23 cellular contexts compared by ENCODE assay signal in the genomic region with DNA sequence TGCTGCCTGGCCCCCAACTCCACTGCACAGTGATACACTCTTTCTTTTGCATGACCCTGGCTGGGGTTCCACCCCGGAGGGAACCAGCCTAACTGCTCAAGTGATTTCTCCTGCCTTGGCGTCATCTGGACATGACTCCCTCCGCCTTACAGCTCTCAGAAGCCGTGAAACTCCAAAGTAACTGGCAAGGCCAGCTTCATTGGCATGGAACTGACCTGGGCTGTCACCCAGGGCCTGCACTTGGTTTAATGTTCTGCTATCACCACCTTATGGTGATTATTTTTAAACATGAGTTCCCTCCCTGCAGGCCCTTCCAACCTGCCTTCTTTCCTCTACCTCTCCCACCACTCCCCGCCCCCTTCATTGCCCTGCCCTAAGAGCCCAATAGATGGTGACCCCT.
DNase-seq lines count a peak whose midpoint lies in the region; ATAC-seq, FAIRE-seq and TF ChIP-seq lines count a peak whose summit lies in the region.
"Had no signal": no experiment of that assay in that cellular context is flagged by ENCODE, and none has a peak within 500 bp of the region (broad histone marks: within the 10 kb centered on the region; RNA-seq: fewer than 3 reads in every experiment).

No MANE protein-coding gene starts in this region.

- no peak overlapping the region for H2AFZ ChIP-seq in trophoblast cell (ENCODE audit: insufficient read depth, low read length, poor library complexity)

- no peak overlapping the region for H4K12ac ChIP-seq in trophoblast cell (ENCODE audit: low read depth, low read length)

- H3K18ac ChIP-seq in trophoblast cell (ENCODE audit: low read length), result no peak overlapping the region

- no peak overlapping the region for H3K9ac ChIP-seq in trophoblast cell (ENCODE audit: low read length)

- ATAC-seq in Right ventricle myocardium superior (ENCODE audit: poor library complexity) (peak; percentile 89), heart right ventricle (peak; percentile 50 to 89 (median 80))

- DNase-seq in Right ventricle myocardium superior, result peak; percentile 71
- DNase-seq in right atrium auricular region (ENCODE audit: low spot score), result no peak
- peak; percentile 39 to 44 for DNase-seq in heart right ventricle
- DNase-seq in suprapubic skin (ENCODE audit: low spot score in 2 of 2), result peak; percentile 19 to 55
- DNase-seq in trophoblast cell, result no peak
- no peak for DNase-seq in H54 (ENCODE audit: insufficient read length, low spot score)
- DNase-seq in NCI-H1417 (lab: John Stamatoyannopoulos, UW), result no peak
- DNase-seq: 8988T, DND-41, HFFc6, Kasumi-1, MM.1S, NCI-H1092 treated with DMSO at 0.1 percent for 48 hours, NCI-H1694, NCI-H2107, NCI-H2227 treated with DMSO at 0.1 percent for 48 hours, NCI-H526 treated with DMSO at 0.1 percent for 48 hours, SIG-M5 had no signal

- H3K14ac ChIP-seq in trophoblast cell (ENCODE audit: low read length), result no peak overlapping the region

- no peak for FAIRE-seq in H54 (lab: Jason Lieb, UNC)
- FAIRE-seq: G401.6, H1, RCC 7860 had no signal

- H3K4me3 Mint-ChIP-seq in nephron, result no peak overlapping the region
- H3K4me3 Mint-ChIP-seq: HFFc6, IgD-negative memory B cell had no signal

- H2BK5ac ChIP-seq in trophoblast cell (ENCODE audit: low read depth, low read length, poor library complexity), result no peak overlapping the region

- H3K79me2 ChIP-seq in trophoblast cell (ENCODE audit: control insufficient read depth, insufficient read depth, low read length, poor library complexity), result no peaks in the 10 kb centered on the region

- H4K91ac ChIP-seq in trophoblast cell (ENCODE audit: low read depth, low read length), result no peak overlapping the region

- no peak overlapping the region for H4K8ac ChIP-seq in trophoblast cell (ENCODE audit: low read depth, low read length)

- TF ChIP-seq EP300 in suprapubic skin (IDR thresholded peaks at IDR 0.05), result no peak

- H3K27me3 Mint-ChIP-seq in nephron (ENCODE audit: low read depth), result peaks cover 7% of the 10 kb centered on the region

- H3K4me3 ChIP-seq in right atrium auricular region, result no peak overlapping the region
- H3K4me3 ChIP-seq in heart right ventricle, result no peak overlapping the region
- H3K4me3 ChIP-seq in suprapubic skin, result no peak overlapping the region
- no peak overlapping the region for H3K4me3 ChIP-seq in trophoblast cell (ENCODE audit: low read depth, low read length)

- 58 to 72% methylated on average over 5 of the region's 5 CpGs for WGBS in heart right ventricle, 2 donors
- WGBS in suprapubic skin, result 77% methylated on average over 5 of the region's 5 CpGs
- no CpG with 5 or more reads among the region's 5 CpGs for WGBS in trophoblast cell (ENCODE audit: extremely low coverage, insufficient coverage, insufficient read length)

- H3K4ac ChIP-seq in trophoblast cell (ENCODE audit: low read depth, low read length), result no peak overlapping the region

- H3K27me3 ChIP-seq in right atrium auricular region (no peaks in the 10 kb centered on the region), heart right ventricle (peaks cover 0 to 7% (median 0%) of the 10 kb centered on the region in 7 donors), suprapubic skin (no peaks in the 10 kb centered on the region), trophoblast cell (ENCODE audit: insufficient read depth, low read length) (no peaks in the 10 kb centered on the region)

- H2BK12ac ChIP-seq in trophoblast cell (ENCODE audit: low read length), result no peak overlapping the region

- H3K79me1 ChIP-seq in trophoblast cell (ENCODE audit: low read length), result no peaks in the 10 kb centered on the region

- H3K4me1 ChIP-seq in right atrium auricular region, result peaks cover 0 to 12% of the 10 kb centered on the region in 2 donors
- peaks cover 0 to 28% (median 5%) of the 10 kb centered on the region in 9 donors for H3K4me1 ChIP-seq in heart right ventricle
- H3K4me1 ChIP-seq in suprapubic skin, result peaks cover 2% of the 10 kb centered on the region
- H3K4me1 ChIP-seq in trophoblast cell (ENCODE audit: control insufficient read depth in 1 of 2, insufficient read depth in 2 of 2, low read length in 2 of 2), result no peaks in the 10 kb centered on the region

- no peaks in the 10 kb centered on the region for H3K36me3 Mint-ChIP-seq in nephron (ENCODE audit: low read depth)
- H3K36me3 Mint-ChIP-seq: IgD-negative memory B cell had no signal

- H2BK120ac ChIP-seq in trophoblast cell (ENCODE audit: insufficient read depth, low read length, poor library complexity), result no peak overlapping the region

- H3K27ac Mint-ChIP-seq in nephron, result peak overlapping the region in 2 of 3 experiments; percentile 76 to 77
- H3K27ac Mint-ChIP-seq: HFFc6, IgD-negative memory B cell had no signal

- intact Hi-C loops in Right ventricle myocardium superior (cut with DNase I), result no loop called here
- intact Hi-C loops in heart right ventricle (cut with DNase I), result no loop called here

- no peaks in the 10 kb centered on the region for H3K9me3 Mint-ChIP-seq in nephron
- H3K9me3 Mint-ChIP-seq: HFFc6, IgD-negative memory B cell had no signal

- no peak overlapping the region for H2AK5ac ChIP-seq in trophoblast cell (ENCODE audit: low read length)

- peaks cover 43% of the 10 kb centered on the region for H3K4me1 Mint-ChIP-seq in nephron

- H3K27ac ChIP-seq in right atrium auricular region (no peak overlapping the region), heart right ventricle (no peak overlapping the region), suprapubic skin (no peak overlapping the region), trophoblast cell (ENCODE audit: low read depth, low read length) (no peak overlapping the region)

- no peak overlapping the region for H3K23ac ChIP-seq in trophoblast cell (ENCODE audit: low read length)

- H3K36me3 ChIP-seq in right atrium auricular region (no peaks in the 10 kb centered on the region), heart right ventricle (no peaks in the 10 kb centered on the region), suprapubic skin (no peaks in the 10 kb centered on the region), trophoblast cell (ENCODE audit: control insufficient read depth in 1 of 2, insufficient read depth in 2 of 2, low read length in 2 of 2) (no peaks in the 10 kb centered on the region)

- TF ChIP-seq POLR2A in suprapubic skin (IDR thresholded peaks at IDR 0.05) (no peak), H54 (IDR thresholded peaks at IDR 0.05; ENCODE audit: low read depth, low read length) (no peak)

- H3K9me3 ChIP-seq in right atrium auricular region (no peaks in the 10 kb centered on the region), heart right ventricle (no peaks in the 10 kb centered on the region), suprapubic skin (no peaks in the 10 kb centered on the region), trophoblast cell (ENCODE audit: insufficient read depth, low read depth, low read length) (no peaks in the 10 kb centered on the region)

- peak in 1 of 2 donors; percentile 31 for TF ChIP-seq CTCF in right atrium auricular region (IDR thresholded peaks at IDR 0.05)
- TF ChIP-seq CTCF in heart right ventricle (IDR thresholded peaks at IDR 0.05), result peak in 6 of 9 donors; percentile 7 to 45 (median 26)
- no peak for TF ChIP-seq CTCF in nephron (IDR thresholded peaks at IDR 0.05; ENCODE audit: unreplicated experiment in 3 of 3)
- no peak for TF ChIP-seq CTCF in suprapubic skin (IDR thresholded peaks at IDR 0.05)

- H3K4me2 ChIP-seq in trophoblast cell (ENCODE audit: low read length), result no peak overlapping the region

Comparison
In these comparisons a context has a peak if more than half of its experiments do, and no peak if none do; other contexts are left out.
1. DNase-seq: peak in Right ventricle myocardium superior (single experiment), heart right ventricle (2 of 2) and suprapubic skin (2 of 2); none in right atrium auricular region (single experiment), trophoblast cell (0 of 2), H54 (single experiment) and NCI-H1417 (0 of 3).
2. CTCF ChIP-seq: peak in heart right ventricle (6 of 9); none in nephron (0 of 3) and suprapubic skin (0 of 2).